14 cellular contexts compared by ENCODE assay signal in genomic region chr12:19744760-19745218, GRCh38.
DNase-seq lines count a peak whose midpoint lies in the region; ATAC-seq and FAIRE-seq lines count a peak whose summit lies in the region.
"Had no signal": no experiment of that assay in that cellular context is flagged by ENCODE, and none has a peak within 500 bp of the region (broad histone marks: within the 10 kb centered on the region; RNA-seq: fewer than 3 reads in every experiment).

No MANE protein-coding gene starts in this region.

- H3K9me3 ChIP-seq in mesenchymal stem cell (ENCODE audit: control insufficient read depth, low read length) = peaks cover 7% of the 10 kb centered on the region
- H3K9me3 ChIP-seq: esophagus squamous epithelium had no signal

- no peak overlapping the region for H4K91ac ChIP-seq in mesenchymal stem cell (ENCODE audit: low read length)

- in situ Hi-C loops in Caki2 (cut with HindIII; ENCODE audit: low pct_unique_long_range_greater_than_20kb, low sequenced_read_pairs) = no loop called here

- H3K36me3 ChIP-seq in mesenchymal stem cell (ENCODE audit: control insufficient read depth in 1 of 2, insufficient read depth in 2 of 2, low read depth in 1 of 2, low read length in 2 of 2) = no peaks in the 10 kb centered on the region
- H3K36me3 ChIP-seq: esophagus squamous epithelium had no signal

- H2BK5ac ChIP-seq in mesenchymal stem cell (ENCODE audit: low read depth, low read length, poor library complexity, severe bottlenecking) = no peak overlapping the region

- no peak overlapping the region for H3K27ac ChIP-seq in mesenchymal stem cell (ENCODE audit: low read length, poor library complexity, severe bottlenecking)
- H3K27ac ChIP-seq: C4-2B had no signal

- H2BK120ac ChIP-seq in mesenchymal stem cell (ENCODE audit: low read depth, low read length) = no peak overlapping the region

- no peak overlapping the region for H3K14ac ChIP-seq in mesenchymal stem cell (ENCODE audit: low read length in 2 of 2)

- no peaks in the 10 kb centered on the region for H3K79me1 ChIP-seq in mesenchymal stem cell (replicated peaks; ENCODE audit: low read length, poor library complexity, severe bottlenecking)

- H2BK12ac ChIP-seq in mesenchymal stem cell (ENCODE audit: low read length in 2 of 2) = no peak overlapping the region

- no peak overlapping the region for H4K8ac ChIP-seq in mesenchymal stem cell (ENCODE audit: low read length)

- no peak for ATAC-seq in HG02981 (IDR thresholded peaks at IDR 0.05; ENCODE audit: unreplicated experiment)

- no peak overlapping the region for H3K9ac ChIP-seq in mesenchymal stem cell (ENCODE audit: low read length)

- WGBS in mesenchymal stem cell = 57% methylated on average over 1 of the region's 4 CpGs

- no peak overlapping the region for H2BK15ac ChIP-seq in mesenchymal stem cell (ENCODE audit: low read depth, poor library complexity, severe bottlenecking)

- H3K27me3 ChIP-seq in mesenchymal stem cell (ENCODE audit: control insufficient read depth in 1 of 2, insufficient read depth in 1 of 2, low read length in 2 of 2) = no peaks in the 10 kb centered on the region
- H3K27me3 ChIP-seq: esophagus squamous epithelium had no signal

- no peak overlapping the region for H2AK5ac ChIP-seq in mesenchymal stem cell (ENCODE audit: low read length, severe bottlenecking)

- no peaks in the 10 kb centered on the region for H3K4me1 ChIP-seq in mesenchymal stem cell (ENCODE audit: control insufficient read depth, insufficient read depth, low read depth, low read length)

- no peak overlapping the region for H3K18ac ChIP-seq in mesenchymal stem cell (ENCODE audit: low read depth in 1 of 2, low read length in 2 of 2)

- H3K4ac ChIP-seq in mesenchymal stem cell (ENCODE audit: low read depth in 1 of 2, low read length in 2 of 2) = no peak overlapping the region

- H3K4me3 ChIP-seq in mesenchymal stem cell (ENCODE audit: insufficient read depth in 1 of 2, low read depth in 1 of 2, low read length in 2 of 2) = no peak overlapping the region
- H3K4me3 ChIP-seq: esophagus squamous epithelium had no signal

- DNase-seq in Caki2 (ENCODE audit: low read depth) (peak; percentile 30), NCI-H2029 (lab: John Stamatoyannopoulos, UW) (peak; percentile 60), mesenchymal stem cell (peak; percentile 87), NCI-H187 treated with DMSO at 0.1 percent for 48 hours (lab: John Stamatoyannopoulos, UW) (no peak), GM03348 (ENCODE audit: low spot score) (no peak), NOMO-1 treated with dmso at 0.1 percent for 144 hours (lab: John Stamatoyannopoulos, UW; ENCODE audit: unreplicated experiment) (no peak)
- DNase-seq: activated CD8-positive, alpha-beta memory T cell treated with anti-CD3 and anti-CD28 coated beads for 24 hours; esophagus squamous epithelium; kidney glomerular epithelial cell; occipital lobe; stimulated activated CD4-positive, alpha-beta T cell treated with anti-CD3 and anti-CD28 coated beads, Interleukin-4, amount 100 ng/mL, for 4 hours had no signal

- no peak overlapping the region for H3K4me2 ChIP-seq in mesenchymal stem cell (ENCODE audit: low read length, poor library complexity, severe bottlenecking)

- H2AFZ ChIP-seq in mesenchymal stem cell (ENCODE audit: low read depth, low read length) = no peak overlapping the region

- peak; percentile 31 for FAIRE-seq in endometrium (lab: Jason Lieb, UNC)

- no peak overlapping the region for H3K23ac ChIP-seq in mesenchymal stem cell (ENCODE audit: low read length in 2 of 2)

Comparison
In these comparisons a context has a peak if more than half of its experiments do, and no peak if none do; other contexts are left out.
1. DNase-seq: peak in Caki2 (single experiment), NCI-H2029 (single experiment) and mesenchymal stem cell (single experiment); none in NCI-H187 treated with DMSO at 0.1 percent for 48 hours (single experiment), GM03348 (single experiment) and NOMO-1 treated with dmso at 0.1 percent for 144 hours (single experiment).